ENCODE assay signal across 1 cellular context in the genomic region with DNA sequence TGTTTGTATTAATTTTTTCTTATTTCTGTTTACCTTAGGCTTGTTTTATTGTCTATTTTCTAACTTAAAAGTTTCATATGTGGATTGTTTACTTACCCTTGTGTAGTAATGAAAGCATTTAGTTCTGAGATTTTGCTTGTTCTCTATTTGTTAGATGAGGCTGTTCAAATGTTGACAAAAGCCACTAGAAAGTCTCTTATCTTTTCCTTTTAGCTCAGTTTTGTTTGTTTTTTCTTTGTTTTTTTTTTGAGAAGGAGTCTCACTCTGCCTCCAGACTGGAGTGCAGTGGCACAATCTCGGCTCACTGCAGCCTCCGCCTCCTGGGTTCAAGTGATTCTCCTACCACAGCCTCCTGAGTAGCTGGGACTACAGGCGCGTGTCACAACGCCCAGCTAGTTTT.
TF ChIP-seq lines count a peak whose summit lies in the region.

No MANE protein-coding gene starts in this region.

TF ChIP-seq in HepG2, 621 proteins besides CTCF, POLR2A, EP300 and RAD21 (continued from another document and continues in another):
- TF ChIP-seq, protein P1, sequence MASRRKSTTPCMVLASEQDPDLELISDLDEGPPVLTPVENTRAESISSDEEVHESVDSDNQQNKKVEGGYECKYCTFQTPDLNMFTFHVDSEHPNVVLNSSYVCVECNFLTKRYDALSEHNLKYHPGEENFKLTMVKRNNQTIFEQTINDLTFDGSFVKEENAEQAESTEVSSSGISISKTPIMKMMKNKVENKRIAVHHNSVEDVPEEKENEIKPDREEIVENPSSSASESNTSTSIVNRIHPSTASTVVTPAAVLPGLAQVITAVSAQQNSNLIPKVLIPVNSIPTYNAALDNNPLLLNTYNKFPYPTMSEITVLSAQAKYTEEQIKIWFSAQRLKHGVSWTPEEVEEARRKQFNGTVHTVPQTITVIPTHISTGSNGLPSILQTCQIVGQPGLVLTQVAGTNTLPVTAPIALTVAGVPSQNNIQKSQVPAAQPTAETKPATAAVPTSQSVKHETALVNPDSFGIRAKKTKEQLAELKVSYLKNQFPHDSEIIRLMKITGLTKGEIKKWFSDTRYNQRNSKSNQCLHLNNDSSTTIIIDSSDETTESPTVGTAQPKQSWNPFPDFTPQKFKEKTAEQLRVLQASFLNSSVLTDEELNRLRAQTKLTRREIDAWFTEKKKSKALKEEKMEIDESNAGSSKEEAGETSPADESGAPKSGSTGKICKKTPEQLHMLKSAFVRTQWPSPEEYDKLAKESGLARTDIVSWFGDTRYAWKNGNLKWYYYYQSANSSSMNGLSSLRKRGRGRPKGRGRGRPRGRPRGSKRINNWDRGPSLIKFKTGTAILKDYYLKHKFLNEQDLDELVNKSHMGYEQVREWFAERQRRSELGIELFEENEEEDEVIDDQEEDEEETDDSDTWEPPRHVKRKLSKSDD (CRISPR knock-in tag; IDR thresholded peaks at IDR 0.05; ENCODE audit: low read depth) = no peak
- TF ChIP-seq, protein P2, sequence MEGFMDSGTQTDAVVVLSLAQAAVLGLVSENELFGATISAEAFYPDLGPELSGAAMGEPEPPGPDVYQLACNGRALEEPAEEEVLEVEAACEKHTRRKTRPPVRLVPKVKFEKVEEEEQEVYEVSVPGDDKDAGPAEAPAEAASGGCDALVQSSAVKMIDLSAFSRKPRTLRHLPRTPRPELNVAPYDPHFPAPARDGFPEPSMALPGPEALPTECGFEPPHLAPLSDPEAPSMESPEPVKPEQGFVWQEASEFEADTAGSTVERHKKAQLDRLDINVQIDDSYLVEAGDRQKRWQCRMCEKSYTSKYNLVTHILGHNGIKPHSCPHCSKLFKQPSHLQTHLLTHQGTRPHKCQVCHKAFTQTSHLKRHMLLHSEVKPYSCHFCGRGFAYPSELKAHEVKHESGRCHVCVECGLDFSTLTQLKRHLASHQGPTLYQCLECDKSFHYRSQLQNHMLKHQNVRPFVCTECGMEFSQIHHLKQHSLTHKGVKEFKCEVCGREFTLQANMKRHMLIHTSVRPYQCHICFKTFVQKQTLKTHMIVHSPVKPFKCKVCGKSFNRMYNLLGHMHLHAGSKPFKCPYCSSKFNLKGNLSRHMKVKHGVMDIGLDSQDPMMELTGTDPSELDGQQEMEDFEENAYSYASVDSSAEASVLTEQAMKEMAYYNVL (CRISPR knock-in tag; IDR thresholded peaks at IDR 0.05; ENCODE audit: borderline replicate concordance) = no peak
- TF ChIP-seq RFX5 (IDR thresholded peaks at IDR 0.05; ENCODE audit: low read depth, low read length) (no peak), HDAC6 (IDR thresholded peaks at IDR 0.05; ENCODE audit: low read depth, low read length) (no peak), ZNF441 (CRISPR knock-in tag; IDR thresholded peaks at IDR 0.05; ENCODE audit: borderline replicate concordance) (no peak), TOPORS (CRISPR knock-in tag; IDR thresholded peaks at IDR 0.05) (no peak), NFIC (IDR thresholded peaks at IDR 0.05; ENCODE audit: low read length) (peak; percentile 74; the same call in 1 of the 2 replicates), U2AF2 (IDR thresholded peaks at IDR 0.05; ENCODE audit: low read depth, low read length) (no peak), MBD4 (IDR thresholded peaks at IDR 0.05; ENCODE audit: borderline replicate concordance, low read length) (peak; percentile 50; the same call in 1 of the 2 replicates)
- TF ChIP-seq, protein P3, sequence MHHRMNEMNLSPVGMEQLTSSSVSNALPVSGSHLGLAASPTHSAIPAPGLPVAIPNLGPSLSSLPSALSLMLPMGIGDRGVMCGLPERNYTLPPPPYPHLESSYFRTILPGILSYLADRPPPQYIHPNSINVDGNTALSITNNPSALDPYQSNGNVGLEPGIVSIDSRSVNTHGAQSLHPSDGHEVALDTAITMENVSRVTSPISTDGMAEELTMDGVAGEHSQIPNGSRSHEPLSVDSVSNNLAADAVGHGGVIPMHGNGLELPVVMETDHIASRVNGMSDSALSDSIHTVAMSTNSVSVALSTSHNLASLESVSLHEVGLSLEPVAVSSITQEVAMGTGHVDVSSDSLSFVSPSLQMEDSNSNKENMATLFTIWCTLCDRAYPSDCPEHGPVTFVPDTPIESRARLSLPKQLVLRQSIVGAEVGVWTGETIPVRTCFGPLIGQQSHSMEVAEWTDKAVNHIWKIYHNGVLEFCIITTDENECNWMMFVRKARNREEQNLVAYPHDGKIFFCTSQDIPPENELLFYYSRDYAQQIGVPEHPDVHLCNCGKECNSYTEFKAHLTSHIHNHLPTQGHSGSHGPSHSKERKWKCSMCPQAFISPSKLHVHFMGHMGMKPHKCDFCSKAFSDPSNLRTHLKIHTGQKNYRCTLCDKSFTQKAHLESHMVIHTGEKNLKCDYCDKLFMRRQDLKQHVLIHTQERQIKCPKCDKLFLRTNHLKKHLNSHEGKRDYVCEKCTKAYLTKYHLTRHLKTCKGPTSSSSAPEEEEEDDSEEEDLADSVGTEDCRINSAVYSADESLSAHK (CRISPR knock-in tag; IDR thresholded peaks at IDR 0.05; ENCODE audit: borderline replicate concordance) = no peak
- TF ChIP-seq, protein P4, sequence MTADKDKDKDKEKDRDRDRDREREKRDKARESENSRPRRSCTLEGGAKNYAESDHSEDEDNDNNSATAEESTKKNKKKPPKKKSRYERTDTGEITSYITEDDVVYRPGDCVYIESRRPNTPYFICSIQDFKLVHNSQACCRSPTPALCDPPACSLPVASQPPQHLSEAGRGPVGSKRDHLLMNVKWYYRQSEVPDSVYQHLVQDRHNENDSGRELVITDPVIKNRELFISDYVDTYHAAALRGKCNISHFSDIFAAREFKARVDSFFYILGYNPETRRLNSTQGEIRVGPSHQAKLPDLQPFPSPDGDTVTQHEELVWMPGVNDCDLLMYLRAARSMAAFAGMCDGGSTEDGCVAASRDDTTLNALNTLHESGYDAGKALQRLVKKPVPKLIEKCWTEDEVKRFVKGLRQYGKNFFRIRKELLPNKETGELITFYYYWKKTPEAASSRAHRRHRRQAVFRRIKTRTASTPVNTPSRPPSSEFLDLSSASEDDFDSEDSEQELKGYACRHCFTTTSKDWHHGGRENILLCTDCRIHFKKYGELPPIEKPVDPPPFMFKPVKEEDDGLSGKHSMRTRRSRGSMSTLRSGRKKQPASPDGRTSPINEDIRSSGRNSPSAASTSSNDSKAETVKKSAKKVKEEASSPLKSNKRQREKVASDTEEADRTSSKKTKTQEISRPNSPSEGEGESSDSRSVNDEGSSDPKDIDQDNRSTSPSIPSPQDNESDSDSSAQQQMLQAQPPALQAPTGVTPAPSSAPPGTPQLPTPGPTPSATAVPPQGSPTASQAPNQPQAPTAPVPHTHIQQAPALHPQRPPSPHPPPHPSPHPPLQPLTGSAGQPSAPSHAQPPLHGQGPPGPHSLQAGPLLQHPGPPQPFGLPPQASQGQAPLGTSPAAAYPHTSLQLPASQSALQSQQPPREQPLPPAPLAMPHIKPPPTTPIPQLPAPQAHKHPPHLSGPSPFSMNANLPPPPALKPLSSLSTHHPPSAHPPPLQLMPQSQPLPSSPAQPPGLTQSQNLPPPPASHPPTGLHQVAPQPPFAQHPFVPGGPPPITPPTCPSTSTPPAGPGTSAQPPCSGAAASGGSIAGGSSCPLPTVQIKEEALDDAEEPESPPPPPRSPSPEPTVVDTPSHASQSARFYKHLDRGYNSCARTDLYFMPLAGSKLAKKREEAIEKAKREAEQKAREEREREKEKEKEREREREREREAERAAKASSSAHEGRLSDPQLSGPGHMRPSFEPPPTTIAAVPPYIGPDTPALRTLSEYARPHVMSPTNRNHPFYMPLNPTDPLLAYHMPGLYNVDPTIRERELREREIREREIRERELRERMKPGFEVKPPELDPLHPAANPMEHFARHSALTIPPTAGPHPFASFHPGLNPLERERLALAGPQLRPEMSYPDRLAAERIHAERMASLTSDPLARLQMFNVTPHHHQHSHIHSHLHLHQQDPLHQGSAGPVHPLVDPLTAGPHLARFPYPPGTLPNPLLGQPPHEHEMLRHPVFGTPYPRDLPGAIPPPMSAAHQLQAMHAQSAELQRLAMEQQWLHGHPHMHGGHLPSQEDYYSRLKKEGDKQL (CRISPR knock-in tag; IDR thresholded peaks at IDR 0.05; ENCODE audit: low read depth) = peak; percentile 45; the same call in 1 of the 2 replicates
- TF ChIP-seq, protein P5, sequence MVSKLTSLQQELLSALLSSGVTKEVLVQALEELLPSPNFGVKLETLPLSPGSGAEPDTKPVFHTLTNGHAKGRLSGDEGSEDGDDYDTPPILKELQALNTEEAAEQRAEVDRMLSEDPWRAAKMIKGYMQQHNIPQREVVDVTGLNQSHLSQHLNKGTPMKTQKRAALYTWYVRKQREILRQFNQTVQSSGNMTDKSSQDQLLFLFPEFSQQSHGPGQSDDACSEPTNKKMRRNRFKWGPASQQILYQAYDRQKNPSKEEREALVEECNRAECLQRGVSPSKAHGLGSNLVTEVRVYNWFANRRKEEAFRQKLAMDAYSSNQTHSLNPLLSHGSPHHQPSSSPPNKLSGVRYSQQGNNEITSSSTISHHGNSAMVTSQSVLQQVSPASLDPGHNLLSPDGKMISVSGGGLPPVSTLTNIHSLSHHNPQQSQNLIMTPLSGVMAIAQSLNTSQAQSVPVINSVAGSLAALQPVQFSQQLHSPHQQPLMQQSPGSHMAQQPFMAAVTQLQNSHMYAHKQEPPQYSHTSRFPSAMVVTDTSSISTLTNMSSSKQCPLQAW (CRISPR knock-in tag; IDR thresholded peaks at IDR 0.05) = no peak
- TF ChIP-seq, protein P6, sequence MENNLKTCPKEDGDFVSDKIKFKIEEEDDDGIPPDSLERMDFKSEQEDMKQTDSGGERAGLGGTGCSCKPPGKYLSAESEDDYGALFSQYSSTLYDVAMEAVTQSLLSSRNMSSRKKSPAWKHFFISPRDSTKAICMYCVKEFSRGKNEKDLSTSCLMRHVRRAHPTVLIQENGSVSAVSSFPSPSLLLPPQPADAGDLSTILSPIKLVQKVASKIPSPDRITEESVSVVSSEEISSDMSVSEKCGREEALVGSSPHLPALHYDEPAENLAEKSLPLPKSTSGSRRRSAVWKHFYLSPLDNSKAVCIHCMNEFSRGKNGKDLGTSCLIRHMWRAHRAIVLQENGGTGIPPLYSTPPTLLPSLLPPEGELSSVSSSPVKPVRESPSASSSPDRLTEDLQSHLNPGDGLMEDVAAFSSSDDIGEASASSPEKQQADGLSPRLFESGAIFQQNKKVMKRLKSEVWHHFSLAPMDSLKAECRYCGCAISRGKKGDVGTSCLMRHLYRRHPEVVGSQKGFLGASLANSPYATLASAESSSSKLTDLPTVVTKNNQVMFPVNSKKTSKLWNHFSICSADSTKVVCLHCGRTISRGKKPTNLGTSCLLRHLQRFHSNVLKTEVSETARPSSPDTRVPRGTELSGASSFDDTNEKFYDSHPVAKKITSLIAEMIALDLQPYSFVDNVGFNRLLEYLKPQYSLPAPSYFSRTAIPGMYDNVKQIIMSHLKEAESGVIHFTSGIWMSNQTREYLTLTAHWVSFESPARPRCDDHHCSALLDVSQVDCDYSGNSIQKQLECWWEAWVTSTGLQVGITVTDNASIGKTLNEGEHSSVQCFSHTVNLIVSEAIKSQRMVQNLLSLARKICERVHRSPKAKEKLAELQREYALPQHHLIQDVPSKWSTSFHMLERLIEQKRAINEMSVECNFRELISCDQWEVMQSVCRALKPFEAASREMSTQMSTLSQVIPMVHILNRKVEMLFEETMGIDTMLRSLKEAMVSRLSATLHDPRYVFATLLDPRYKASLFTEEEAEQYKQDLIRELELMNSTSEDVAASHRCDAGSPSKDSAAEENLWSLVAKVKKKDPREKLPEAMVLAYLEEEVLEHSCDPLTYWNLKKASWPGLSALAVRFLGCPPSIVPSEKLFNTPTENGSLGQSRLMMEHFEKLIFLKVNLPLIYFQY (CRISPR knock-in tag; IDR thresholded peaks at IDR 0.05; ENCODE audit: borderline replicate concordance) = no peak
- TF ChIP-seq, protein P7, sequence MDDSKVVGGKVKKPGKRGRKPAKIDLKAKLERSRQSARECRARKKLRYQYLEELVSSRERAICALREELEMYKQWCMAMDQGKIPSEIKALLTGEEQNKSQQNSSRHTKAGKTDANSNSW (CRISPR knock-in tag; IDR thresholded peaks at IDR 0.05; ENCODE audit: borderline replicate concordance) = no peak
- TF ChIP-seq, protein P8, sequence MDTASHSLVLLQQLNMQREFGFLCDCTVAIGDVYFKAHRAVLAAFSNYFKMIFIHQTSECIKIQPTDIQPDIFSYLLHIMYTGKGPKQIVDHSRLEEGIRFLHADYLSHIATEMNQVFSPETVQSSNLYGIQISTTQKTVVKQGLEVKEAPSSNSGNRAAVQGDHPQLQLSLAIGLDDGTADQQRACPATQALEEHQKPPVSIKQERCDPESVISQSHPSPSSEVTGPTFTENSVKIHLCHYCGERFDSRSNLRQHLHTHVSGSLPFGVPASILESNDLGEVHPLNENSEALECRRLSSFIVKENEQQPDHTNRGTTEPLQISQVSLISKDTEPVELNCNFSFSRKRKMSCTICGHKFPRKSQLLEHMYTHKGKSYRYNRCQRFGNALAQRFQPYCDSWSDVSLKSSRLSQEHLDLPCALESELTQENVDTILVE (CRISPR knock-in tag; IDR thresholded peaks at IDR 0.05) = no peak
- TF ChIP-seq, protein P9, sequence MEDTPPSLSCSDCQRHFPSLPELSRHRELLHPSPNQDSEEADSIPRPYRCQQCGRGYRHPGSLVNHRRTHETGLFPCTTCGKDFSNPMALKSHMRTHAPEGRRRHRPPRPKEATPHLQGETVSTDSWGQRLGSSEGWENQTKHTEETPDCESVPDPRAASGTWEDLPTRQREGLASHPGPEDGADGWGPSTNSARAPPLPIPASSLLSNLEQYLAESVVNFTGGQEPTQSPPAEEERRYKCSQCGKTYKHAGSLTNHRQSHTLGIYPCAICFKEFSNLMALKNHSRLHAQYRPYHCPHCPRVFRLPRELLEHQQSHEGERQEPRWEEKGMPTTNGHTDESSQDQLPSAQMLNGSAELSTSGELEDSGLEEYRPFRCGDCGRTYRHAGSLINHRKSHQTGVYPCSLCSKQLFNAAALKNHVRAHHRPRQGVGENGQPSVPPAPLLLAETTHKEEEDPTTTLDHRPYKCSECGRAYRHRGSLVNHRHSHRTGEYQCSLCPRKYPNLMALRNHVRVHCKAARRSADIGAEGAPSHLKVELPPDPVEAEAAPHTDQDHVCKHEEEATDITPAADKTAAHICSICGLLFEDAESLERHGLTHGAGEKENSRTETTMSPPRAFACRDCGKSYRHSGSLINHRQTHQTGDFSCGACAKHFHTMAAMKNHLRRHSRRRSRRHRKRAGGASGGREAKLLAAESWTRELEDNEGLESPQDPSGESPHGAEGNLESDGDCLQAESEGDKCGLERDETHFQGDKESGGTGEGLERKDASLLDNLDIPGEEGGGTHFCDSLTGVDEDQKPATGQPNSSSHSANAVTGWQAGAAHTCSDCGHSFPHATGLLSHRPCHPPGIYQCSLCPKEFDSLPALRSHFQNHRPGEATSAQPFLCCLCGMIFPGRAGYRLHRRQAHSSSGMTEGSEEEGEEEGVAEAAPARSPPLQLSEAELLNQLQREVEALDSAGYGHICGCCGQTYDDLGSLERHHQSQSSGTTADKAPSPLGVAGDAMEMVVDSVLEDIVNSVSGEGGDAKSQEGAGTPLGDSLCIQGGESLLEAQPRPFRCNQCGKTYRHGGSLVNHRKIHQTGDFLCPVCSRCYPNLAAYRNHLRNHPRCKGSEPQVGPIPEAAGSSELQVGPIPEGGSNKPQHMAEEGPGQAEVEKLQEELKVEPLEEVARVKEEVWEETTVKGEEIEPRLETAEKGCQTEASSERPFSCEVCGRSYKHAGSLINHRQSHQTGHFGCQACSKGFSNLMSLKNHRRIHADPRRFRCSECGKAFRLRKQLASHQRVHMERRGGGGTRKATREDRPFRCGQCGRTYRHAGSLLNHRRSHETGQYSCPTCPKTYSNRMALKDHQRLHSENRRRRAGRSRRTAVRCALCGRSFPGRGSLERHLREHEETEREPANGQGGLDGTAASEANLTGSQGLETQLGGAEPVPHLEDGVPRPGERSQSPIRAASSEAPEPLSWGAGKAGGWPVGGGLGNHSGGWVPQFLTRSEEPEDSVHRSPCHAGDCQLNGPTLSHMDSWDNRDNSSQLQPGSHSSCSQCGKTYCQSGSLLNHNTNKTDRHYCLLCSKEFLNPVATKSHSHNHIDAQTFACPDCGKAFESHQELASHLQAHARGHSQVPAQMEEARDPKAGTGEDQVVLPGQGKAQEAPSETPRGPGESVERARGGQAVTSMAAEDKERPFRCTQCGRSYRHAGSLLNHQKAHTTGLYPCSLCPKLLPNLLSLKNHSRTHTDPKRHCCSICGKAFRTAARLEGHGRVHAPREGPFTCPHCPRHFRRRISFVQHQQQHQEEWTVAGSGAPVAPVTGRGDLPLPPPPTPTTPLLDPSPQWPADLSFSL (CRISPR knock-in tag; IDR thresholded peaks at IDR 0.05) = no peak
- TF ChIP-seq, protein P10, sequence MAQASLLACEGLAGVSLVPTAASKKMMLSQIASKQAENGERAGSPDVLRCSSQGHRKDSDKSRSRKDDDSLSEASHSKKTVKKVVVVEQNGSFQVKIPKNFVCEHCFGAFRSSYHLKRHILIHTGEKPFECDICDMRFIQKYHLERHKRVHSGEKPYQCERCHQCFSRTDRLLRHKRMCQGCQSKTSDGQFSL (CRISPR knock-in tag; IDR thresholded peaks at IDR 0.05) = no peak
